ENCODE assay signal across 18 cellular contexts in genomic region chr4:86400216-86400615, GRCh38. TPM values are rescaled to one million over a fixed set of nuclear protein-coding genes. Genes with fewer than 3 reads are reported as not detected.
DNase-seq lines count a peak whose midpoint lies in the region; ATAC-seq and TF ChIP-seq lines count a peak whose summit lies in the region.
"Had no signal": no experiment of that assay in that cellular context is flagged by ENCODE, and none has a peak within 500 bp of the region (broad histone marks: within the 10 kb centered on the region; RNA-seq: fewer than 3 reads in every experiment).

No MANE protein-coding gene starts in this region.

- H3K27me3 ChIP-seq in parathyroid adenoma (ENCODE audit: control insufficient read depth, insufficient read depth, low read length), result no peaks in the 10 kb centered on the region
- no peaks in the 10 kb centered on the region for H3K27me3 ChIP-seq in right atrium auricular region
- no peaks in the 10 kb centered on the region for H3K27me3 ChIP-seq in sigmoid colon
- H3K27me3 ChIP-seq: BLaER1, SJSA1 had no signal

- H3K27ac ChIP-seq in parathyroid adenoma, result no peak overlapping the region
- H3K27ac ChIP-seq in right atrium auricular region, result no peak overlapping the region
- no peak overlapping the region for H3K27ac ChIP-seq in sigmoid colon
- H3K27ac ChIP-seq: BLaER1, SJSA1 had no signal

- WGBS in sigmoid colon, 2 donors, result 33 to 72% methylated on average over 4 of the region's 4 CpGs

- ATAC-seq in GM18498 (IDR thresholded peaks at IDR 0.05; ENCODE audit: unreplicated experiment), result no peak
- ATAC-seq: CD8-positive, alpha-beta T cell; HCT116 had no signal

- intact Hi-C loops in sigmoid colon (cut with DNase I), result no loop called here

- in situ Hi-C loops in astrocyte of the spinal cord (cut with HindIII; ENCODE audit: low sequenced_read_pairs), result no loop called here

- H3K4me1 ChIP-seq in parathyroid adenoma (no peaks in the 10 kb centered on the region), right atrium auricular region (no peaks in the 10 kb centered on the region), sigmoid colon (no peaks in the 10 kb centered on the region)
- H3K4me1 ChIP-seq: SJSA1 had no signal

- H3K4me3 ChIP-seq in astrocyte of the spinal cord (ENCODE audit: low read depth, low read length), result no peak overlapping the region
- no peak overlapping the region for H3K4me3 ChIP-seq in fibroblast of mammary gland (ENCODE audit: control insufficient read depth, low read depth, low read length)
- H3K4me3 ChIP-seq in parathyroid adenoma (ENCODE audit: low read depth, low read length), result no peak overlapping the region
- no peak overlapping the region for H3K4me3 ChIP-seq in right atrium auricular region
- H3K4me3 ChIP-seq in sigmoid colon, result no peak overlapping the region
- H3K4me3 ChIP-seq: BLaER1, SJSA1 had no signal

- H3K4me2 ChIP-seq in parathyroid adenoma (ENCODE audit: low read length), result peak overlapping the region; percentile 22
- H3K4me2 ChIP-seq: BLaER1 had no signal

- DNase-seq in NCI-H748 (lab: John Stamatoyannopoulos, UW; ENCODE audit: unreplicated experiment), result peak; percentile 12
- DNase-seq in NCI-H748 treated with DMSO at 0.1 percent for 48 hours (lab: John Stamatoyannopoulos, UW), result no peak
- peak; percentile 14 for DNase-seq in astrocyte of the spinal cord (ENCODE audit: low read depth, low spot score)
- DNase-seq in fibroblast of mammary gland (ENCODE audit: low read depth), result peak; percentile 52
- no peak for DNase-seq in right atrium auricular region (ENCODE audit: low spot score)
- DNase-seq in sigmoid colon, result no peak
- DNase-seq: 8988T; CD8-positive, alpha-beta T cell; DMS79; MM.1S; NCI-H1092 treated with DMSO at 0.1 percent for 48 hours; NCI-H226; NCI-H82 had no signal

- H3K79me2 ChIP-seq in parathyroid adenoma, result no peaks in the 10 kb centered on the region

- no peaks in the 10 kb centered on the region for H3K9me3 ChIP-seq in parathyroid adenoma (ENCODE audit: control insufficient read depth, low read length)
- H3K9me3 ChIP-seq in right atrium auricular region, result no peaks in the 10 kb centered on the region
- no peaks in the 10 kb centered on the region for H3K9me3 ChIP-seq in sigmoid colon
- H3K9me3 ChIP-seq: BLaER1, SJSA1 had no signal

- no peak overlapping the region for H3K9ac ChIP-seq in parathyroid adenoma
- H3K9ac ChIP-seq: BLaER1 had no signal

- no peak for TF ChIP-seq CTCF in astrocyte of the spinal cord (IDR thresholded peaks at IDR 0.05; ENCODE audit: low read depth, low read length)
- TF ChIP-seq CTCF in fibroblast of mammary gland (conservative IDR thresholded peaks at IDR 0.05; ENCODE audit: control insufficient read depth, insufficient read depth, low read depth, low read length), result no peak
- TF ChIP-seq CTCF in parathyroid adenoma (IDR thresholded peaks at IDR 0.05), result no peak
- no peak for TF ChIP-seq CTCF in right atrium auricular region (IDR thresholded peaks at IDR 0.05)
- TF ChIP-seq CTCF in sigmoid colon (IDR thresholded peaks at IDR 0.05), result no peak

- TF ChIP-seq EP300 in sigmoid colon (IDR thresholded peaks at IDR 0.05), result no peak

- TF ChIP-seq POLR2A in sigmoid colon (IDR thresholded peaks at IDR 0.05), result no peak

- no peak overlapping the region for H2AFZ ChIP-seq in parathyroid adenoma

- H3K36me3 ChIP-seq in parathyroid adenoma (ENCODE audit: control insufficient read depth, insufficient read depth, low read length), result no peaks in the 10 kb centered on the region
- H3K36me3 ChIP-seq in right atrium auricular region, result no peaks in the 10 kb centered on the region
- no peaks in the 10 kb centered on the region for H3K36me3 ChIP-seq in sigmoid colon
- H3K36me3 ChIP-seq: BLaER1, SJSA1 had no signal

RNA-seq across cellular contexts. Expression of gene MAPK10, which starts 40.4 kb away (rescaled TPM):
- total RNA-seq in right atrium auricular region, result 1 to 10 TPM; 2.6 to 3.1 TPM
- 10 to 100 TPM; 24.3 to 28.5 (median 26.6) TPM for total RNA-seq in sigmoid colon
- 1 to 10 TPM; 3.0 to 4.4 (median 3.6) TPM for polyA plus RNA-seq in sigmoid colon
- total RNA-seq: CD8-positive, alpha-beta T cell had no signal

Comparison
In these comparisons a context has a peak if more than half of its experiments do, and no peak if none do; other contexts are left out.
1. DNase-seq: peak in NCI-H748 (single experiment), astrocyte of the spinal cord (single experiment) and fibroblast of mammary gland (single experiment); none in NCI-H748 treated with DMSO at 0.1 percent for 48 hours (single experiment), right atrium auricular region (single experiment) and sigmoid colon (single experiment).
2. RNA of gene MAPK10, which starts 40.4 kb away (total RNA-seq): 24.3 to 28.5 TPM in sigmoid colon; 2.6 to 3.1 TPM in right atrium auricular region; every median in the first group is over 4 times any median in the second.